In the genomic region with DNA sequence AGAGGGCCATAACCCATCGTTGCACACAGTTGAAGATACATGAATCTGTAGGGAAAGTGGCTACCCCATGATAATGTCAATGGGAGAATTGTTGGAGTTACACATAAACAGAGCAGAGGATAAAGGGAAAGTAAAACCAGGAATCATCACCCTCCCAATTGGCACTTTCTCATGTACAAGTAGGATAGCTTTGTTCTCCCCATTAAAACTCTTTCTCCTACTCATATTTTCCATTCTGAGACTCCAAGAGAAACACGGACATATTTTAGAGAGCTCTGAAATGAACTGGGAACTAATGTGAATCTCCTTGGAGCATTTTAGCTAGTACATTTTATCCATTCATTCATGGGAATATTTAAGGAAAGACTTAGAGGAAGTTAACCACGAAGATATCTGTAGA, we compare ENCODE assay signal across 28 cellular contexts. TPM values are rescaled to one million over a fixed set of nuclear protein-coding genes. Genes with fewer than 3 reads are reported as not detected.
DNase-seq lines count a peak whose midpoint lies in the region; ATAC-seq, FAIRE-seq and TF ChIP-seq lines count a peak whose summit lies in the region.
"Had no signal": no experiment of that assay in that cellular context is flagged by ENCODE, and none has a peak within 500 bp of the region (broad histone marks: within the 10 kb centered on the region; RNA-seq: fewer than 3 reads in every experiment).

No MANE protein-coding gene starts in this region.

- no peak for ATAC-seq in thoracic aorta (ENCODE audit: insufficient number of reproducible peaks, low FRiP score, low read depth)
- ATAC-seq: activated CD4-positive, alpha-beta T cell treated with anti-CD3 and anti-CD28 coated beads for 36 hours; left colon had no signal

- H3K27ac Mint-ChIP-seq in astrocyte (ENCODE audit: unreplicated experiment), result peak overlapping the region; percentile 21
- no peak overlapping the region for H3K27ac Mint-ChIP-seq in activated T-cell treated with anti-CD3 and anti-CD28 coated beads, Interleukin-2, amount 50 U/mL, for 24 hours
- H3K27ac Mint-ChIP-seq: activated CD4-positive, alpha-beta T cell treated with anti-CD3 and anti-CD28 coated beads for 36 hours; activated naive CD8-positive, alpha-beta T cell treated with anti-CD3 and anti-CD28 coated beads for 36 hours; type B pancreatic cell had no signal

- no peak overlapping the region for H3K9ac ChIP-seq in astrocyte (ENCODE audit: low read length)
- no peak overlapping the region for H3K9ac ChIP-seq in fibroblast of lung (ENCODE audit: insufficient read depth, low read length)

- DNase-seq in LHCN-M2 (ENCODE audit: low read depth) (peak; percentile 17), astrocyte (ENCODE audit: low read depth) (no peak), fibroblast of lung (ENCODE audit: low read depth in 2 of 2) (peak in 1 of 2 donors; percentile 44), thoracic aorta (ENCODE audit: low spot score) (no peak), COR-L47 (lab: John Stamatoyannopoulos, UW) (no peak)
- DNase-seq in activated T-cell treated with anti-CD3 and anti-CD28 coated beads, Interleukin-2, amount 50 U/mL, for 24 hours, result no peak
- no peak for DNase-seq in stimulated activated CD4-positive, alpha-beta T cell treated with anti-CD3 and anti-CD28 coated beads, Interleukin-1b, Interleukin-23, amount 100 ng/mL, for 48 hours
- DNase-seq: activated CD4-positive, alpha-beta T cell treated with anti-CD3 and anti-CD28 coated beads for 36 hours; activated effector memory CD4-positive, alpha-beta T cell treated with anti-CD3 and anti-CD28 coated beads, Interleukin-2, amount 50 U/mL, for 16 hours; activated naive CD8-positive, alpha-beta T cell treated with anti-CD3 and anti-CD28 coated beads for 36 hours; Calu3; cerebellar nuclear complex; foreskin melanocyte; KG1; left colon; mesendoderm; NCI-H1417 treated with DMSO at 0.1 percent for 48 hours; NCI-H2081 treated with DMSO at 0.1 percent for 48 hours; NCI-H226; NCI-H748 treated with DMSO at 0.1 percent for 48 hours; T-helper 2 cell had no signal

- no peaks in the 10 kb centered on the region for H4K20me1 ChIP-seq in astrocyte (ENCODE audit: insufficient read depth, low read length)
- H4K20me1 ChIP-seq in fibroblast of lung (ENCODE audit: control insufficient read depth, extremely low read depth, insufficient read depth, low read length), result no peaks in the 10 kb centered on the region

- H3K4me1 ChIP-seq in astrocyte (ENCODE audit: insufficient read depth, low read length) (peaks cover 22% of the 10 kb centered on the region), fibroblast of lung (ENCODE audit: control insufficient read depth, extremely low read depth, insufficient read depth, low read length) (peaks cover 15% of the 10 kb centered on the region), thoracic aorta (ENCODE audit: control insufficient read depth in 1 of 2, low read depth in 2 of 2) (peaks cover 57 to 84% of the 10 kb centered on the region in 2 donors)

- H3K4me3 ChIP-seq in astrocyte (ENCODE audit: insufficient read depth, low read depth, low read length) (no peak overlapping the region), fibroblast of lung (replicated peaks in 1 of 4; ENCODE audit: control extremely low read depth in 1 of 4, insufficient read depth in 1 of 4, low read depth in 3 of 4, low read length in 4 of 4) (no peak overlapping the region), thoracic aorta (no peak overlapping the region)
- H3K4me3 ChIP-seq: hepatocyte, SK-N-MC, skin epidermis had no signal

- H3K27me3 ChIP-seq in astrocyte (ENCODE audit: insufficient read depth, low read length), result no peaks in the 10 kb centered on the region
- no peaks in the 10 kb centered on the region for H3K27me3 ChIP-seq in fibroblast of lung (ENCODE audit: control insufficient read depth, insufficient read depth, low read length)
- H3K27me3 ChIP-seq in thoracic aorta (replicated peaks; ENCODE audit: insufficient read depth), result no peaks in the 10 kb centered on the region
- H3K27me3 ChIP-seq: hepatocyte had no signal

- no peaks in the 10 kb centered on the region for H3K27me3 Mint-ChIP-seq in astrocyte (ENCODE audit: low read depth, unreplicated experiment)
- no peaks in the 10 kb centered on the region for H3K27me3 Mint-ChIP-seq in activated T-cell treated with anti-CD3 and anti-CD28 coated beads, Interleukin-2, amount 50 U/mL, for 24 hours
- H3K27me3 Mint-ChIP-seq: activated CD4-positive, alpha-beta T cell treated with anti-CD3 and anti-CD28 coated beads for 36 hours; activated naive CD8-positive, alpha-beta T cell treated with anti-CD3 and anti-CD28 coated beads for 36 hours; type B pancreatic cell had no signal

- FAIRE-seq in astrocyte (lab: Jason Lieb, UNC), result no peak
- FAIRE-seq: HTR-8/SVneo had no signal

- H2AFZ ChIP-seq in astrocyte (ENCODE audit: low read depth, low read length) (no peak overlapping the region), fibroblast of lung (ENCODE audit: low read length) (peak overlapping the region; percentile 7)
- H2AFZ ChIP-seq: hepatocyte had no signal

- no peaks in the 10 kb centered on the region for H3K79me2 ChIP-seq in astrocyte (ENCODE audit: insufficient read depth, low read length)
- no peaks in the 10 kb centered on the region for H3K79me2 ChIP-seq in fibroblast of lung (ENCODE audit: control insufficient read depth, insufficient read depth, low read length)
- H3K79me2 ChIP-seq: hepatocyte had no signal

- no peak overlapping the region for H3K4me3 Mint-ChIP-seq in astrocyte (ENCODE audit: unreplicated experiment)
- no peak overlapping the region for H3K4me3 Mint-ChIP-seq in activated T-cell treated with anti-CD3 and anti-CD28 coated beads, Interleukin-2, amount 50 U/mL, for 24 hours
- H3K4me3 Mint-ChIP-seq: activated CD4-positive, alpha-beta T cell treated with anti-CD3 and anti-CD28 coated beads for 36 hours; activated naive CD8-positive, alpha-beta T cell treated with anti-CD3 and anti-CD28 coated beads for 36 hours; CD14-positive monocyte; type B pancreatic cell had no signal

- peaks cover 21% of the 10 kb centered on the region for H3K4me1 Mint-ChIP-seq in astrocyte (ENCODE audit: low read depth, unreplicated experiment)
- H3K4me1 Mint-ChIP-seq in activated T-cell treated with anti-CD3 and anti-CD28 coated beads, Interleukin-2, amount 50 U/mL, for 24 hours (ENCODE audit: low read depth), result no peaks in the 10 kb centered on the region
- H3K4me1 Mint-ChIP-seq: activated CD4-positive, alpha-beta T cell treated with anti-CD3 and anti-CD28 coated beads for 36 hours; activated naive CD8-positive, alpha-beta T cell treated with anti-CD3 and anti-CD28 coated beads for 36 hours had no signal

- H3K4me2 ChIP-seq in astrocyte (ENCODE audit: low read length), result no peak overlapping the region
- no peak overlapping the region for H3K4me2 ChIP-seq in fibroblast of lung (ENCODE audit: extremely low read depth, insufficient read depth, low read length)
- H3K4me2 ChIP-seq: hepatocyte had no signal

- H3K9me3 ChIP-seq in astrocyte (ENCODE audit: insufficient read depth, low read depth, low read length), result no peaks in the 10 kb centered on the region
- no peaks in the 10 kb centered on the region for H3K9me3 ChIP-seq in fibroblast of lung (ENCODE audit: control insufficient read depth, insufficient read depth, low read depth, low read length)
- H3K9me3 ChIP-seq in thoracic aorta, result no peaks in the 10 kb centered on the region

- no peaks in the 10 kb centered on the region for H3K36me3 Mint-ChIP-seq in astrocyte (ENCODE audit: low read depth, unreplicated experiment)
- H3K36me3 Mint-ChIP-seq in activated T-cell treated with anti-CD3 and anti-CD28 coated beads, Interleukin-2, amount 50 U/mL, for 24 hours (ENCODE audit: low read depth), result no peaks in the 10 kb centered on the region
- H3K36me3 Mint-ChIP-seq: activated naive CD8-positive, alpha-beta T cell treated with anti-CD3 and anti-CD28 coated beads for 36 hours; CD14-positive monocyte; type B pancreatic cell had no signal

- H3K36me3 ChIP-seq in astrocyte (ENCODE audit: insufficient read depth, low read length) (no peaks in the 10 kb centered on the region), fibroblast of lung (ENCODE audit: control insufficient read depth, insufficient read depth, low read length) (no peaks in the 10 kb centered on the region), thoracic aorta (no peaks in the 10 kb centered on the region)

- H3K9me3 Mint-ChIP-seq in astrocyte (ENCODE audit: unreplicated experiment), result peaks cover 1% of the 10 kb centered on the region
- no peaks in the 10 kb centered on the region for H3K9me3 Mint-ChIP-seq in activated T-cell treated with anti-CD3 and anti-CD28 coated beads, Interleukin-2, amount 50 U/mL, for 24 hours
- H3K9me3 Mint-ChIP-seq: activated naive CD8-positive, alpha-beta T cell treated with anti-CD3 and anti-CD28 coated beads for 36 hours; type B pancreatic cell had no signal

- H3K27ac ChIP-seq in astrocyte (ENCODE audit: low read depth, low read length) (no peak overlapping the region), fibroblast of lung (ENCODE audit: insufficient read depth, low read length) (no peak overlapping the region), thoracic aorta (peak overlapping the region; percentile 50 to 76)
- H3K27ac ChIP-seq: epithelial cell of prostate, hepatocyte, SK-N-MC had no signal

- TF ChIP-seq CTCF in astrocyte (IDR thresholded peaks at IDR 0.05; ENCODE audit: insufficient read depth, low read depth, low read length) (no peak), fibroblast of lung (conservative IDR thresholded peaks at IDR 0.05 in 1 of 2, IDR thresholded peaks at IDR 0.05 in 1 of 2; ENCODE audit: low read depth in 1 of 2, low read length in 2 of 2) (no peak), thoracic aorta (IDR thresholded peaks at IDR 0.05) (no peak)

RNA-seq across cellular contexts. Expression of a gene that starts 17.2 kb away (rescaled TPM):
- total RNA-seq in LHCN-M2 (2014; rRNA removed), result 1,139 and 1,308 TPM in 2 replicates
- polyA plus RNA-seq in LHCN-M2 (2012), result 473 TPM
- 61.2 and 63.4 TPM in 2 replicates for total RNA-seq in astrocyte
- 12.6 and 30.8 TPM in 2 replicates for total RNA-seq in fibroblast of lung
- 31.5 and 103 TPM in 2 replicates for polyA plus RNA-seq in fibroblast of lung
- 15.7 and 55.0 TPM in 2 replicates for polyA plus RNA-seq in fibroblast of lung (2012)
- 0.63 and 13.7 TPM in 2 replicates for polyA minus RNA-seq in fibroblast of lung (ENCODE audit: low replicate concordance)
- total RNA-seq in thoracic aorta, result 10 to 100 TPM; 22.3 to 24.6 TPM
- total RNA-seq: activated naive CD8-positive, alpha-beta T cell treated with anti-CD3 and anti-CD28 coated beads for 36 hours had no signal
- polyA plus RNA-seq: CD14-positive monocyte had no signal

Comparison
In these comparisons a context has a peak if more than half of its experiments do, and no peak if none do; other contexts are left out.
1. H3K27ac ChIP-seq: peak in thoracic aorta (2 of 2); none in astrocyte (single experiment) and fibroblast of lung (single experiment).
2. RNA of a gene that starts 17.2 kb away (total RNA-seq): 1,139 to 1,308 TPM in LHCN-M2; 61.2 to 63.4 TPM in astrocyte, 22.3 to 24.6 TPM in thoracic aorta and 12.6 to 30.8 TPM in fibroblast of lung; every median in the first group is over 10 times any median in the second.